ENCODE assay signal across 25 cellular contexts in genomic region chr11:78822931-78823423, GRCh38.
DNase-seq lines count a peak whose midpoint lies in the region; ATAC-seq and TF ChIP-seq lines count a peak whose summit lies in the region.
"Had no signal": no experiment of that assay in that cellular context is flagged by ENCODE, and none has a peak within 500 bp of the region (broad histone marks: within the 10 kb centered on the region; RNA-seq: fewer than 3 reads in every experiment).

No MANE protein-coding gene starts in this region.

- H3K9me3 ChIP-seq in right atrium auricular region, result no peaks in the 10 kb centered on the region
- H3K9me3 ChIP-seq in sigmoid colon, result no peaks in the 10 kb centered on the region
- no peaks in the 10 kb centered on the region for H3K9me3 ChIP-seq in gastroesophageal sphincter
- H3K9me3 ChIP-seq: A549 had no signal

- peaks cover 7% of the 10 kb centered on the region for H3K4me1 Mint-ChIP-seq in WTC11
- H3K4me1 Mint-ChIP-seq: activated CD4-positive, alpha-beta T cell treated with anti-CD3 and anti-CD28 coated beads for 36 hours had no signal

- no peak overlapping the region for H3K4me3 ChIP-seq in right atrium auricular region
- H3K4me3 ChIP-seq in sigmoid colon, result no peak overlapping the region
- no peak overlapping the region for H3K4me3 ChIP-seq in gastroesophageal sphincter
- H3K4me3 ChIP-seq: A549 had no signal

- CTCF ChIA-PET in WTC11 (lab: Charles Lee), result interaction anchor here (0.8 to 1.2 kb wide), 6 partner anchors 9 to 178 kb away, joined by 3 to 4 read pairs (median 3); no protein-coding TSS in a partner anchor

- peak; percentile 82 for ATAC-seq in WTC11
- no peak for ATAC-seq in gastroesophageal sphincter
- ATAC-seq: A549; activated CD4-positive, alpha-beta T cell treated with anti-CD3 and anti-CD28 coated beads for 36 hours; activated CD8-positive, alpha-beta T cell treated with anti-CD3 and anti-CD28 coated beads, Interleukin-2, amount 10 ng/mL, durations not matched to agents 7 days and 5 days; activated naive CD4-positive, alpha-beta T cell treated with anti-CD3 and anti-CD28 coated beads, Interleukin-2, amount 50 U/mL, for 72 hours; Panc1 had no signal

- WGBS in sigmoid colon, 2 donors, result 92 to 94% methylated on average over 23 of the region's 23 CpGs
- WGBS in gastroesophageal sphincter (ENCODE audit: low coverage in 1 of 2), 2 donors, result 94 to 100% methylated on average over 1 to 11 of the region's 23 CpGs

- H3K27ac Mint-ChIP-seq in WTC11, result no peak overlapping the region
- H3K27ac Mint-ChIP-seq: activated CD4-positive, alpha-beta T cell treated with anti-CD3 and anti-CD28 coated beads for 36 hours; activated CD8-positive, alpha-beta T cell treated with anti-CD3 and anti-CD28 coated beads, Interleukin-2, amount 10 ng/mL, durations not matched to agents 7 days and 5 days; activated naive CD4-positive, alpha-beta T cell treated with anti-CD3 and anti-CD28 coated beads, Interleukin-2, amount 50 U/mL, for 72 hours; CD4-positive, alpha-beta T cell; progenitor cell of endocrine pancreas; T-helper 2 cell treated with Interferon-gamma antibody and Interleukin-4, amounts not matched to agents 5 μg/mL and 100 μg/mL, for 36 hours had no signal

- POLR2A ChIA-PET in WTC11 (lab: Charles Lee), result interaction anchor here (0.5 kb wide), 1 partner anchor 78 kb away, joined by 5 read pairs; no protein-coding TSS in a partner anchor

- H3K36me3 Mint-ChIP-seq in WTC11, result no peaks in the 10 kb centered on the region
- H3K36me3 Mint-ChIP-seq: activated naive CD4-positive, alpha-beta T cell treated with anti-CD3 and anti-CD28 coated beads, Interleukin-2, amount 50 U/mL, for 72 hours had no signal

- H3K9me3 Mint-ChIP-seq in WTC11, result no peaks in the 10 kb centered on the region
- H3K9me3 Mint-ChIP-seq: activated naive CD4-positive, alpha-beta T cell treated with anti-CD3 and anti-CD28 coated beads, Interleukin-2, amount 50 U/mL, for 72 hours; CD4-positive, alpha-beta T cell; T-helper 2 cell treated with Interferon-gamma antibody and Interleukin-4, amounts not matched to agents 5 μg/mL and 100 μg/mL, for 36 hours had no signal

- no peak overlapping the region for H3K4me3 Mint-ChIP-seq in WTC11
- H3K4me3 Mint-ChIP-seq: activated CD4-positive, alpha-beta T cell treated with anti-CD3 and anti-CD28 coated beads for 36 hours; activated CD8-positive, alpha-beta T cell treated with anti-CD3 and anti-CD28 coated beads, Interleukin-2, amount 10 ng/mL, durations not matched to agents 7 days and 5 days; CD4-positive, alpha-beta T cell; T-helper 2 cell treated with Interferon-gamma antibody and Interleukin-4, amounts not matched to agents 5 μg/mL and 100 μg/mL, for 36 hours had no signal

- H3K36me3 ChIP-seq in right atrium auricular region (no peaks in the 10 kb centered on the region), sigmoid colon (no peaks in the 10 kb centered on the region), gastroesophageal sphincter (no peaks in the 10 kb centered on the region)

- H3K27me3 ChIP-seq in right atrium auricular region (no peaks in the 10 kb centered on the region), sigmoid colon (no peaks in the 10 kb centered on the region), gastroesophageal sphincter (no peaks in the 10 kb centered on the region)

- TF ChIP-seq CTCF in WTC11 (IDR thresholded peaks at IDR 0.05) (no peak), right atrium auricular region (IDR thresholded peaks at IDR 0.05) (no peak), sigmoid colon (IDR thresholded peaks at IDR 0.05) (no peak), gastroesophageal sphincter (IDR thresholded peaks at IDR 0.05) (no peak)

- TF ChIP-seq POLR2A in sigmoid colon (IDR thresholded peaks at IDR 0.05), result no peak
- no peak for TF ChIP-seq POLR2A in gastroesophageal sphincter (IDR thresholded peaks at IDR 0.05)

- DNase-seq in DMS79 treated with DMSO at 0.1 percent for 48 hours (lab: John Stamatoyannopoulos, UW), result peak; percentile 46
- DNase-seq in WTC11 (ENCODE audit: low spot score), result no peak
- peak; percentile 57 for DNase-seq in right atrium auricular region (ENCODE audit: low spot score)
- peak; percentile 75 for DNase-seq in sigmoid colon
- no peak for DNase-seq in DMS153 treated with DMSO at 0.1 percent for 48 hours (lab: John Stamatoyannopoulos, UW; ENCODE audit: unreplicated experiment)
- no peak for DNase-seq in COLO668 (lab: John Stamatoyannopoulos, UW; ENCODE audit: unreplicated experiment)
- DNase-seq in Ammon's horn (ENCODE audit: low spot score), result no peak
- DNase-seq: activated CD4-positive, alpha-beta T cell treated with anti-CD3 and anti-CD28 coated beads for 36 hours; activated CD8-positive, alpha-beta T cell treated with anti-CD3 and anti-CD28 coated beads, Interleukin-2, amount 10 ng/mL, durations not matched to agents 7 days and 5 days; AML-193; CD4-positive, alpha-beta T cell; Karpas-422; NCI-H1417; NCI-H2081 treated with DMSO at 0.1 percent for 48 hours; NCI-H345; NCI-H69; SIG-M5; stimulated activated CD4-positive, alpha-beta T cell treated with anti-CD3 and anti-CD28 coated beads, Interleukin-15, amount 100 ng/mL, for 24 hours; stimulated activated CD4-positive, alpha-beta T cell treated with anti-CD3 and anti-CD28 coated beads, Interleukin-4, amount 100 ng/mL, for 4 hours had no signal

- no peaks in the 10 kb centered on the region for H3K27me3 Mint-ChIP-seq in WTC11 (ENCODE audit: low read depth)
- H3K27me3 Mint-ChIP-seq: progenitor cell of endocrine pancreas had no signal

- H3K4me1 ChIP-seq in right atrium auricular region (no peaks in the 10 kb centered on the region), sigmoid colon (peaks cover 0 to 12% (median 7%) of the 10 kb centered on the region in 4 donors), gastroesophageal sphincter (peaks cover 0 to 5% (median 0%) of the 10 kb centered on the region in 3 donors)
- H3K4me1 ChIP-seq: A549 had no signal

- no peak overlapping the region for H3K27ac ChIP-seq in right atrium auricular region
- no peak overlapping the region for H3K27ac ChIP-seq in sigmoid colon
- no peak overlapping the region for H3K27ac ChIP-seq in gastroesophageal sphincter
- H3K27ac ChIP-seq: A549 had no signal

- TF ChIP-seq EP300 in sigmoid colon (IDR thresholded peaks at IDR 0.05) (no peak), gastroesophageal sphincter (IDR thresholded peaks at IDR 0.05) (no peak)

- intact Hi-C loops in sigmoid colon (cut with DNase I), result no loop called here

TF ChIP-seq in WTC11, 78 proteins besides CTCF, POLR2A, EP300 and RAD21 (continues in another document):
- TF ChIP-seq ELF4 (CRISPR knock-in tag; IDR thresholded peaks at IDR 0.05; ENCODE audit: low read depth) (no peak), NFE2L1 (CRISPR knock-in tag; IDR thresholded peaks at IDR 0.05) (no peak), PRDM15 (CRISPR knock-in tag; IDR thresholded peaks at IDR 0.05) (no peak), NR1H2 (CRISPR knock-in tag; IDR thresholded peaks at IDR 0.05) (no peak), USF1 (CRISPR knock-in tag; IDR thresholded peaks at IDR 0.05) (peak; percentile 47; the same call in 1 of the 2 replicates), TEAD1 (CRISPR knock-in tag; IDR thresholded peaks at IDR 0.05) (no peak), ERG (CRISPR knock-in tag; IDR thresholded peaks at IDR 0.05) (no peak), NFYB (CRISPR knock-in tag; conservative IDR thresholded peaks at IDR 0.05; ENCODE audit: low read depth) (0 out of 2 replicates have a peak, but pooled peaks have one; percentile 23)

Comparison
In these comparisons a context has a peak if more than half of its experiments do, and no peak if none do; other contexts are left out.
1. DNase-seq: peak in DMS79 treated with DMSO at 0.1 percent for 48 hours (single experiment), right atrium auricular region (single experiment) and sigmoid colon (single experiment); none in WTC11 (single experiment), DMS153 treated with DMSO at 0.1 percent for 48 hours (single experiment), COLO668 (single experiment) and Ammon's horn (single experiment).